Comparison of ENCODE assay signal across 8 cellular contexts in the genomic region with DNA sequence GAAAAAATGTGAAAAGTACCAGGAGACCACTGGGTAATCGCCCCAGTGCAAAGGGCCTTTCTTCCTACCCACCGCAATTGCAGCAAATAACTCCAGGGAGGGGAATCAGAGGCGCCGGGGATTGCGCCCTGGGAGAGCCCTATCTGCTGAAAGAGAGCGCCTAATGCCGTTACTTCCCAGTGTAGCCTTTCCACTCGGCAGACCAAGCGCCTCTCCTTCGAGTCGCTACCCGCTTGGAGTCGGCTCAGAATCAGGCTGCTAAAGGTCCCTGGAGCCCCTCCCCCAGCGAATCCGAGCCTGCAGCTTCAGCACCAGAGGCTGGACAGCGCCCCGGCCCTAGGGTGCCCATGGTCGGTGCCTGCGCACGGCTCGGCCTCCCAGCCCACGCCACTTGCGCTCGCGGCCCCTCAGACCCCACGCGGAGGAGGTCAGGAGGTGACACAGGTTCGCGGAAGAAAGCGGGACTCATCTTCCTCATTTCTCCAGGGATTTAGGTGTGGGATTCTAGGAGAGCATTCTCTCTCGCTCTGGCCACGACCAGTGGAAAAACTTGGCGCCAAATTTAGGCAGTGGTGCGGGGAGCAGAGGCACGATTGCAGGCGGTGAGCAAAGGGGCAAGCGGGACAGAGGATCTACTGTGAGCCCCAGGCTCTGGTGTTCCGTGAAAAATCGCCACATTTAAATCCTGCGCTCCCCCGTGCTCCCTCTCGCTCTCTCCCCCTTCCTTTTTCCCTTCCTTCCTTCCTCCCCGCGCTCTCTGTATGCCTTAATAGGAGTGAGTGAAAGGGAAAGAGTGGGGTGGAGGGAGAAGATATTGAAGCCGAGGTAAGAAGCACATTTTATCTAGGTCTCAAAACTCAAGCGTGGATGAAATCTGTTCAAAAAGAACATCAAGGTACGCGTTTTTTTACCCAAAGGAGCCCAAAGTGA. TPM values are rescaled to one million over a fixed set of nuclear protein-coding genes. Genes with fewer than 3 reads are reported as not detected.
DNase-seq lines count a peak whose midpoint lies in the region; ATAC-seq lines count a peak whose summit lies in the region.

No MANE protein-coding gene starts in this region.

- H3K36me3 ChIP-seq in CD4-positive, alpha-beta memory T cell (ENCODE audit: insufficient read depth, low read length) = no peaks in the 10 kb centered on the region

- ATAC-seq in HG02610 (IDR thresholded peaks at IDR 0.05; ENCODE audit: unreplicated experiment) = no peak
- no peak for ATAC-seq in GM18909 (IDR thresholded peaks at IDR 0.05; ENCODE audit: poor library complexity, unreplicated experiment)

- H3K4me1 Mint-ChIP-seq in CD4-positive, alpha-beta memory T cell = peaks cover 5 to 28% (median 16%) of the 10 kb centered on the region in 4 donors
- peaks cover 12% of the 10 kb centered on the region for H3K4me1 Mint-ChIP-seq in activated naive CD8-positive, alpha-beta T cell treated with anti-CD3 and anti-CD28 coated beads for 36 hours
- H3K4me1 Mint-ChIP-seq in stimulated activated naive CD8-positive, alpha-beta T cell treated with anti-CD3 and anti-CD28 coated beads, Interleukin-15, Interleukin-2, amounts not matched to agents 100 ng/mL and 50 ng/mL, for 24 hours (ENCODE audit: low read depth) = peaks cover 17% of the 10 kb centered on the region

- intact Hi-C loops in CD4-positive, alpha-beta memory T cell (cut with micrococcal nuclease) = no loop called here

- H3K9me3 Mint-ChIP-seq in CD4-positive, alpha-beta memory T cell = peaks cover 0 to 5% (median 0%) of the 10 kb centered on the region in 8 donors
- no peaks in the 10 kb centered on the region for H3K9me3 Mint-ChIP-seq in activated naive CD8-positive, alpha-beta T cell treated with anti-CD3 and anti-CD28 coated beads for 36 hours
- H3K9me3 Mint-ChIP-seq in stimulated activated naive CD8-positive, alpha-beta T cell treated with anti-CD3 and anti-CD28 coated beads, Interleukin-15, Interleukin-2, amounts not matched to agents 100 ng/mL and 50 ng/mL, for 24 hours = no peaks in the 10 kb centered on the region

- CTCF ChIA-PET in CD4-positive, alpha-beta memory T cell (lab: Charles Lee; ENCODE audit: partially characterized antibody) = no interaction called here

- H3K27me3 Mint-ChIP-seq in CD4-positive, alpha-beta memory T cell = peaks cover 54 to 62% of the 10 kb centered on the region in 2 donors
- peaks cover 87% of the 10 kb centered on the region for H3K27me3 Mint-ChIP-seq in activated naive CD8-positive, alpha-beta T cell treated with anti-CD3 and anti-CD28 coated beads for 36 hours
- peaks cover 79% of the 10 kb centered on the region for H3K27me3 Mint-ChIP-seq in stimulated activated naive CD8-positive, alpha-beta T cell treated with anti-CD3 and anti-CD28 coated beads, Interleukin-15, Interleukin-2, amounts not matched to agents 100 ng/mL and 50 ng/mL, for 24 hours

- no peak overlapping the region for H3K27ac ChIP-seq in CD4-positive, alpha-beta memory T cell (ENCODE audit: low read depth, low read length)

- peak; percentile 39 to 58 (median 47) for DNase-seq in CD4-positive, alpha-beta memory T cell
- peak; percentile 57 for DNase-seq in NCI-H1092 treated with DMSO at 0.1 percent for 48 hours (lab: John Stamatoyannopoulos, UW)
- peak; percentile 57 for DNase-seq in activated naive CD8-positive, alpha-beta T cell treated with anti-CD3 and anti-CD28 coated beads for 36 hours
- peak; percentile 59 for DNase-seq in iPS-NIHi7 (ENCODE audit: extremely low spot score)
- no peak for DNase-seq in SW480 (ENCODE audit: low spot score)

- no peaks in the 10 kb centered on the region for H3K9me3 ChIP-seq in CD4-positive, alpha-beta memory T cell (ENCODE audit: control insufficient read depth in 1 of 2, low read length in 2 of 2)

- peaks cover 0 to 13% of the 10 kb centered on the region in 2 donors for H3K36me3 Mint-ChIP-seq in CD4-positive, alpha-beta memory T cell
- H3K36me3 Mint-ChIP-seq in activated naive CD8-positive, alpha-beta T cell treated with anti-CD3 and anti-CD28 coated beads for 36 hours = peaks cover 2% of the 10 kb centered on the region
- H3K36me3 Mint-ChIP-seq in stimulated activated naive CD8-positive, alpha-beta T cell treated with anti-CD3 and anti-CD28 coated beads, Interleukin-15, Interleukin-2, amounts not matched to agents 100 ng/mL and 50 ng/mL, for 24 hours (ENCODE audit: low read depth) = no peaks in the 10 kb centered on the region

- POLR2A ChIA-PET in CD4-positive, alpha-beta memory T cell (lab: Charles Lee; ENCODE audit: partially characterized antibody) = interaction anchor here (0.9 to 1.0 kb wide), 2 partner anchors 16 to 18 kb away, joined by 3 read pairs; a partner anchor contains a TSS

- H3K4me3 Mint-ChIP-seq in CD4-positive, alpha-beta memory T cell = peak overlapping the region in 5 of 8 donors; percentile 5 to 67 (median 57)
- H3K4me3 Mint-ChIP-seq in activated naive CD8-positive, alpha-beta T cell treated with anti-CD3 and anti-CD28 coated beads for 36 hours = no peak overlapping the region
- H3K4me3 Mint-ChIP-seq in stimulated activated naive CD8-positive, alpha-beta T cell treated with anti-CD3 and anti-CD28 coated beads, Interleukin-15, Interleukin-2, amounts not matched to agents 100 ng/mL and 50 ng/mL, for 24 hours = peak overlapping the region; percentile 13

- peaks cover 60% of the 10 kb centered on the region for H3K27me3 ChIP-seq in CD4-positive, alpha-beta memory T cell (ENCODE audit: insufficient read depth, low read length)

- H3K4me3 ChIP-seq in CD4-positive, alpha-beta memory T cell (ENCODE audit: low read length in 2 of 2) = no peak overlapping the region

- no peak overlapping the region for H3K27ac Mint-ChIP-seq in CD4-positive, alpha-beta memory T cell
- H3K27ac Mint-ChIP-seq in activated naive CD8-positive, alpha-beta T cell treated with anti-CD3 and anti-CD28 coated beads for 36 hours = no peak overlapping the region
- H3K27ac Mint-ChIP-seq in stimulated activated naive CD8-positive, alpha-beta T cell treated with anti-CD3 and anti-CD28 coated beads, Interleukin-15, Interleukin-2, amounts not matched to agents 100 ng/mL and 50 ng/mL, for 24 hours = no peak overlapping the region

- peaks cover 12% of the 10 kb centered on the region for H3K4me1 ChIP-seq in CD4-positive, alpha-beta memory T cell (ENCODE audit: insufficient read depth, low read length)

RNA-seq across cellular contexts. Expression of a gene that starts 15.4 kb away (rescaled TPM):
- total RNA-seq in CD4-positive, alpha-beta memory T cell = 10 to 100 TPM; 54.5 to 56.8 TPM
- polyA plus RNA-seq in CD4-positive, alpha-beta memory T cell = 10 to 100 TPM; 33.2 to 35.8 TPM
- 10 to 100 TPM; 76.1 to 81.8 TPM for total RNA-seq in activated naive CD8-positive, alpha-beta T cell treated with anti-CD3 and anti-CD28 coated beads for 36 hours

RNA-seq across cellular contexts. Expression of a gene that starts 33.0 kb away (rescaled TPM):
- 100 to 1,000 TPM; 144 to 153 TPM for total RNA-seq in CD4-positive, alpha-beta memory T cell
- 100 to 1,000 TPM; 494 to 667 TPM for polyA plus RNA-seq in CD4-positive, alpha-beta memory T cell
- 100 to 1,000 TPM; 108 to 110 TPM for total RNA-seq in activated naive CD8-positive, alpha-beta T cell treated with anti-CD3 and anti-CD28 coated beads for 36 hours

RNA-seq across cellular contexts. Expression of a gene that starts 59.3 kb away (rescaled TPM):
- 10 to 100 TPM; 11.5 to 11.7 TPM for total RNA-seq in CD4-positive, alpha-beta memory T cell
- polyA plus RNA-seq in CD4-positive, alpha-beta memory T cell = 1 to 10 TPM; 1.1 to 3.4 TPM
- total RNA-seq in activated naive CD8-positive, alpha-beta T cell treated with anti-CD3 and anti-CD28 coated beads for 36 hours = 1 to 10 TPM; 1.8 to 2.1 TPM

Comparison
In these comparisons a context has a peak if more than half of its experiments do, and no peak if none do; other contexts are left out.
1. RNA of a gene that starts 59.3 kb away (total RNA-seq): 11.5 to 11.7 TPM in CD4-positive, alpha-beta memory T cell; 1.8 to 2.1 TPM in activated naive CD8-positive, alpha-beta T cell treated with anti-CD3 and anti-CD28 coated beads for 36 hours; every median in the first group is over 4 times any median in the second.